9 cellular contexts compared by ENCODE assay signal in the genomic region with DNA sequence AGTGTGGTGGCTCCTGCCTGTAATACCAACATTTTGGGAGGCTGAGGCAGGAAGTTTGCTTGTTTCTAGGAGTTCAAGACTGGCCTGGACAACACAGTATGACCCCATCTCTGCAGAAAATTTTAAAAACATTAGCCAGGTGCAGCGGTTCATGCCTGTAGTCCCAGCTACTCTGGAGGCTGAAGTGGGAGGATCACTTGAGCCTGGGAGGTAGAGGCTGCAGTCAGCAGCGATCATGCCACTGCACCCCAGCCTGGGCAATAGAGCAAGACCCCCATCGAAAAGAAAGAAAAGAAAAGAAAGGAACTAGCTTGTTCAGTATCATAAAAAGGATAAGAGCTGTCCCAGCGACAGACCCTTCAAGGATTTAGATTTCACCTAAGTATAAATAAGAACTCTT.
"Had no signal": no experiment of that assay in that cellular context is flagged by ENCODE, and none has a peak within 500 bp of the region (broad histone marks: within the 10 kb centered on the region; RNA-seq: fewer than 3 reads in every experiment).

No MANE protein-coding gene starts in this region.

- H2AFZ ChIP-seq: GM23248 had no signal

- DNase-seq: GM23248, GOT3, H7, IMR-90, KBM-7 had no signal

- H3K9ac ChIP-seq: GM23248, KMS-11 had no signal

- H3K4me2 ChIP-seq: KMS-11 had no signal

- FAIRE-seq: HTR-8/SVneo had no signal

- H3K4me1 ChIP-seq: HAP-1 had no signal

- H3K27ac ChIP-seq: GM23248, KMS-11 had no signal

- H3K9me3 ChIP-seq: HAP-1 had no signal

- H3K4me3 ChIP-seq: GM23248, HAP-1 had no signal

- H3K36me3 ChIP-seq: HAP-1 had no signal

- ATAC-seq: HCT116 had no signal
